ENCODE assay signal across 26 cellular contexts in genomic region chr4:108109111-108109510, GRCh38.
DNase-seq lines count a peak whose midpoint lies in the region; ATAC-seq lines count a peak whose summit lies in the region.
"Had no signal": no experiment of that assay in that cellular context is flagged by ENCODE, and none has a peak within 500 bp of the region (broad histone marks: within the 10 kb centered on the region; RNA-seq: fewer than 3 reads in every experiment).

No MANE protein-coding gene starts in this region.

- peak overlapping the region; percentile 83 for H3K27ac Mint-ChIP-seq in T-helper 2 cell treated with Interferon-gamma antibody and Interleukin-4, amounts not matched to agents 5 μg/mL and 100 μg/mL, for 36 hours
- peak overlapping the region; percentile 97 for H3K27ac Mint-ChIP-seq in stimulated activated naive CD8-positive, alpha-beta T cell treated with anti-CD3 and anti-CD28 coated beads, Interleukin-15, Interleukin-2, amounts not matched to agents 100 ng/mL and 50 ng/mL, for 24 hours
- H3K27ac Mint-ChIP-seq in activated naive CD8-positive, alpha-beta T cell treated with anti-CD3 and anti-CD28 coated beads, Interleukin-2, amount 50 U/mL, for 24 hours = peak overlapping the region; percentile 98
- H3K27ac Mint-ChIP-seq: CD14-positive monocyte; stimulated activated effector memory CD8-positive, alpha-beta T cell treated with anti-CD3 and anti-CD28 coated beads, Interleukin-12 subunit alpha, Interleukin-12 subunit beta, amount 100 ng/mL, for 72 hours had no signal

- H3K4me3 Mint-ChIP-seq in T-helper 2 cell treated with Interferon-gamma antibody and Interleukin-4, amounts not matched to agents 5 μg/mL and 100 μg/mL, for 36 hours = peak overlapping the region; percentile 77
- peak overlapping the region; percentile 65 for H3K4me3 Mint-ChIP-seq in stimulated activated naive CD8-positive, alpha-beta T cell treated with anti-CD3 and anti-CD28 coated beads, Interleukin-15, Interleukin-2, amounts not matched to agents 100 ng/mL and 50 ng/mL, for 24 hours
- H3K4me3 Mint-ChIP-seq in activated naive CD8-positive, alpha-beta T cell treated with anti-CD3 and anti-CD28 coated beads, Interleukin-2, amount 50 U/mL, for 24 hours = peak overlapping the region; percentile 60
- H3K4me3 Mint-ChIP-seq: CD14-positive monocyte; stimulated activated effector memory CD8-positive, alpha-beta T cell treated with anti-CD3 and anti-CD28 coated beads, Interleukin-12 subunit alpha, Interleukin-12 subunit beta, amount 100 ng/mL, for 72 hours had no signal

- no peak for DNase-seq in T-helper 2 cell treated with Interferon-gamma antibody and Interleukin-4, amounts not matched to agents 5 μg/mL and 100 μg/mL, for 36 hours (ENCODE audit: low spot score)
- DNase-seq in T-helper 2 cell = no peak
- no peak for DNase-seq in stimulated activated naive CD8-positive, alpha-beta T cell treated with anti-CD3 and anti-CD28 coated beads, Interleukin-15, Interleukin-2, amounts not matched to agents 100 U/mL and 50 U/mL, for 24 hours
- no peak for DNase-seq in activated naive CD8-positive, alpha-beta T cell treated with anti-CD3 and anti-CD28 coated beads, Interleukin-2, amount 50 U/mL, for 24 hours
- DNase-seq in HK-2 (ENCODE audit: unreplicated experiment) = no peak
- no peak for DNase-seq in activated CD8-positive, alpha-beta memory T cell treated with anti-CD3 and anti-CD28 coated beads for 24 hours
- DNase-seq in NCI-H1436 treated with DMSO at 0.1 percent for 48 hours (lab: John Stamatoyannopoulos, UW) = no peak
- DNase-seq: 8988T; activated CD4-positive, alpha-beta T cell treated with anti-CD3 and anti-CD28 coated beads, Interleukin-2, amount 50 U/mL, for 4 hours; caudate nucleus; cortex of kidney; glutamatergic neuron; MV-4-11; NCI-H1436; NCI-H345; NCI-H69; ovary; Right ventricle myocardium superior; T1000; upper lobe of right lung; WERI-Rb-1 had no signal

- H3K9me3 Mint-ChIP-seq in T-helper 2 cell treated with Interferon-gamma antibody and Interleukin-4, amounts not matched to agents 5 μg/mL and 100 μg/mL, for 36 hours = no peaks in the 10 kb centered on the region
- H3K9me3 Mint-ChIP-seq in stimulated activated naive CD8-positive, alpha-beta T cell treated with anti-CD3 and anti-CD28 coated beads, Interleukin-15, Interleukin-2, amounts not matched to agents 100 ng/mL and 50 ng/mL, for 24 hours = no peaks in the 10 kb centered on the region
- no peaks in the 10 kb centered on the region for H3K9me3 Mint-ChIP-seq in activated naive CD8-positive, alpha-beta T cell treated with anti-CD3 and anti-CD28 coated beads, Interleukin-2, amount 50 U/mL, for 24 hours
- H3K9me3 Mint-ChIP-seq: stimulated activated effector memory CD8-positive, alpha-beta T cell treated with anti-CD3 and anti-CD28 coated beads, Interleukin-12 subunit alpha, Interleukin-12 subunit beta, amount 100 ng/mL, for 72 hours had no signal

- H3K27me3 Mint-ChIP-seq in T-helper 2 cell treated with Interferon-gamma antibody and Interleukin-4, amounts not matched to agents 5 μg/mL and 100 μg/mL, for 36 hours (ENCODE audit: low read depth) = no peaks in the 10 kb centered on the region
- H3K27me3 Mint-ChIP-seq in stimulated activated naive CD8-positive, alpha-beta T cell treated with anti-CD3 and anti-CD28 coated beads, Interleukin-15, Interleukin-2, amounts not matched to agents 100 ng/mL and 50 ng/mL, for 24 hours = no peaks in the 10 kb centered on the region
- H3K27me3 Mint-ChIP-seq in activated naive CD8-positive, alpha-beta T cell treated with anti-CD3 and anti-CD28 coated beads, Interleukin-2, amount 50 U/mL, for 24 hours = no peaks in the 10 kb centered on the region

- peaks cover 76% of the 10 kb centered on the region for H3K4me1 Mint-ChIP-seq in T-helper 2 cell treated with Interferon-gamma antibody and Interleukin-4, amounts not matched to agents 5 μg/mL and 100 μg/mL, for 36 hours (ENCODE audit: low read depth)
- peaks cover 93% of the 10 kb centered on the region for H3K4me1 Mint-ChIP-seq in stimulated activated naive CD8-positive, alpha-beta T cell treated with anti-CD3 and anti-CD28 coated beads, Interleukin-15, Interleukin-2, amounts not matched to agents 100 ng/mL and 50 ng/mL, for 24 hours (ENCODE audit: low read depth)
- peaks cover 94% of the 10 kb centered on the region for H3K4me1 Mint-ChIP-seq in activated naive CD8-positive, alpha-beta T cell treated with anti-CD3 and anti-CD28 coated beads, Interleukin-2, amount 50 U/mL, for 24 hours

- no peak for ATAC-seq in stimulated activated naive CD8-positive, alpha-beta T cell treated with anti-CD3 and anti-CD28 coated beads, Interleukin-15, Interleukin-2, amounts not matched to agents 100 U/mL and 50 U/mL, for 24 hours
- no peak for ATAC-seq in activated naive CD8-positive, alpha-beta T cell treated with anti-CD3 and anti-CD28 coated beads, Interleukin-2, amount 50 U/mL, for 24 hours
- ATAC-seq: left lobe of liver; Panc1; stimulated activated effector memory CD8-positive, alpha-beta T cell treated with anti-CD3 and anti-CD28 coated beads, Interleukin-12 subunit alpha, Interleukin-12 subunit beta, amount 100 ng/mL, for 72 hours; upper lobe of right lung had no signal

- H3K36me3 Mint-ChIP-seq in T-helper 2 cell treated with Interferon-gamma antibody and Interleukin-4, amounts not matched to agents 5 μg/mL and 100 μg/mL, for 36 hours (ENCODE audit: low read depth) = peaks cover 50% of the 10 kb centered on the region
- H3K36me3 Mint-ChIP-seq in stimulated activated naive CD8-positive, alpha-beta T cell treated with anti-CD3 and anti-CD28 coated beads, Interleukin-15, Interleukin-2, amounts not matched to agents 100 ng/mL and 50 ng/mL, for 24 hours (ENCODE audit: low read depth) = peaks cover 21% of the 10 kb centered on the region
- peaks cover 26% of the 10 kb centered on the region for H3K36me3 Mint-ChIP-seq in activated naive CD8-positive, alpha-beta T cell treated with anti-CD3 and anti-CD28 coated beads, Interleukin-2, amount 50 U/mL, for 24 hours (ENCODE audit: low read depth)
- H3K36me3 Mint-ChIP-seq: CD14-positive monocyte; stimulated activated effector memory CD8-positive, alpha-beta T cell treated with anti-CD3 and anti-CD28 coated beads, Interleukin-12 subunit alpha, Interleukin-12 subunit beta, amount 100 ng/mL, for 72 hours had no signal
